ENCODE assay signal across 2 cellular contexts in genomic region chr19:55487884-55488687, GRCh38.
TF ChIP-seq lines count a peak whose summit lies in the region.

Gene SSC5D (plus strand): TSS chr19:55488436. CDS start chr19:55488590, 154 bp downstream.

TF ChIP-seq in K562, 482 proteins besides CTCF, POLR2A, EP300 and RAD21 (continues in another document):
- no peak for TF ChIP-seq ZNF740 (CRISPR knock-in tag; IDR thresholded peaks at IDR 0.05)
- TF ChIP-seq ZNF740 (tag; IDR thresholded peaks at IDR 0.05): 0 out of 4 replicates have a peak, but pooled peaks of 1 of the 2 experiments have one; percentile 19
- TF ChIP-seq, protein P1, sequence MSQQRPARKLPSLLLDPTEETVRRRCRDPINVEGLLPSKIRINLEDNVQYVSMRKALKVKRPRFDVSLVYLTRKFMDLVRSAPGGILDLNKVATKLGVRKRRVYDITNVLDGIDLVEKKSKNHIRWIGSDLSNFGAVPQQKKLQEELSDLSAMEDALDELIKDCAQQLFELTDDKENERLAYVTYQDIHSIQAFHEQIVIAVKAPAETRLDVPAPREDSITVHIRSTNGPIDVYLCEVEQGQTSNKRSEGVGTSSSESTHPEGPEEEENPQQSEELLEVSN (IDR thresholded peaks at IDR 0.05; ENCODE audit: borderline replicate concordance in 1 of 2, extremely low read depth in 1 of 2, insufficient read depth in 1 of 2, insufficient read length in 1 of 2, low read depth in 1 of 2, low read length in 1 of 2, poor library complexity in 1 of 2, severe bottlenecking in 1 of 2): peak in 1 of 2 experiments; percentile 2
- no peak for TF ChIP-seq ZNF3 (CRISPR knock-in tag; IDR thresholded peaks at IDR 0.05)
- TF ChIP-seq, protein P2, sequence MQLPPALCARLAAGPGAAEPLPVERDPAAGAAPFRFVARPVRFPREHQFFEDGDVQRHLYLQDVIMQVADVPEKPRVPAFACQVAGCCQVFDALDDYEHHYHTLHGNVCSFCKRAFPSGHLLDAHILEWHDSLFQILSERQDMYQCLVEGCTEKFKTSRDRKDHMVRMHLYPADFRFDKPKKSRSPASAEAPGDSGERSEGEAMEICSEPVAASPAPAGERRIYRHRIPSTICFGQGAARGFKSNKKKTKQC (CRISPR knock-in tag; IDR thresholded peaks at IDR 0.05): 0 out of 2 replicates have a peak, but pooled peaks have one; percentile 7
- no peak for TF ChIP-seq NFYB (IDR thresholded peaks at IDR 0.05; ENCODE audit: extremely low read depth, insufficient read length)
- no peak for TF ChIP-seq ZEB2 (IDR thresholded peaks at IDR 0.05)
- TF ChIP-seq BCOR (IDR thresholded peaks at IDR 0.05): peak; percentile 89
- TF ChIP-seq PRMT5 (CRISPR knock-in tag; IDR thresholded peaks at IDR 0.05): no peak
- TF ChIP-seq HDAC1 (IDR thresholded peaks at IDR 0.05): 0 out of 4 replicates have a peak, but pooled peaks of 1 of the 2 experiments have one; percentile 2
- TF ChIP-seq ZNF165 (CRISPR knock-in tag; IDR thresholded peaks at IDR 0.05; ENCODE audit: borderline replicate concordance): no peak
- no peak for TF ChIP-seq FOXP1 (CRISPR knock-in tag; IDR thresholded peaks at IDR 0.05)
- TF ChIP-seq RBM39 (optimal IDR thresholded peaks at IDR 0.05; ENCODE audit: low read depth, low read length): no peak
- TF ChIP-seq ETS1 (conservative IDR thresholded peaks at IDR 0.05; ENCODE audit: control insufficient read depth, low read depth, low read length): no peak
- TF ChIP-seq FOXA1 (IDR thresholded peaks at IDR 0.05; ENCODE audit: borderline replicate concordance): no peak
- peak in 1 of 2 experiments; percentile 77; a peak in 2 of 4 replicates for TF ChIP-seq KDM1A (IDR thresholded peaks at IDR 0.05)
- TF ChIP-seq ZFP1 (CRISPR knock-in tag; IDR thresholded peaks at IDR 0.05): no peak
- no peak for TF ChIP-seq HDAC8 (tag; IDR thresholded peaks at IDR 0.05)
- no peak for TF ChIP-seq GABPB1 (CRISPR knock-in tag; IDR thresholded peaks at IDR 0.05)
- no peak for TF ChIP-seq ETS2 (tag; IDR thresholded peaks at IDR 0.05; ENCODE audit: borderline replicate concordance, poor library complexity, severe bottlenecking)
- TF ChIP-seq ELF4 (CRISPR knock-in tag; IDR thresholded peaks at IDR 0.05): no peak
- TF ChIP-seq HNRNPK (IDR thresholded peaks at IDR 0.05; ENCODE audit: low read depth, low read length, poor library complexity, severe bottlenecking): no peak
- peak; percentile 59; the same call in 1 of the 2 replicates for TF ChIP-seq ZBTB7A (IDR thresholded peaks at IDR 0.05; ENCODE audit: borderline replicate concordance, control insufficient read depth, low read depth, low read length)
- TF ChIP-seq ZNF263 (CRISPR knock-in tag; IDR thresholded peaks at IDR 0.05; ENCODE audit: borderline replicate concordance): 0 out of 2 replicates have a peak, but pooled peaks have one; percentile 25
- TF ChIP-seq ZFPM2 (CRISPR knock-in tag; IDR thresholded peaks at IDR 0.05): no peak
- no peak for TF ChIP-seq POLR2B (IDR thresholded peaks at IDR 0.05; ENCODE audit: low read depth, partially characterized antibody)
- 0 out of 2 replicates have a peak, but pooled peaks have one; percentile 3 for TF ChIP-seq FOSL1 (tag; conservative IDR thresholded peaks at IDR 0.05)
- TF ChIP-seq SNRNP70 (optimal IDR thresholded peaks at IDR 0.05; ENCODE audit: low read depth, low read length): no peak
- TF ChIP-seq ZNF696 (CRISPR knock-in tag; conservative IDR thresholded peaks at IDR 0.05): no peak
- peak; percentile 67; the same call in 1 of the 2 replicates for TF ChIP-seq HDAC2 (IDR thresholded peaks at IDR 0.05)
- TF ChIP-seq ZNF518B (CRISPR knock-in tag; IDR thresholded peaks at IDR 0.05): no peak

TF ChIP-seq in liver, 16 proteins besides CTCF, POLR2A, EP300 and RAD21 (continued from another document):
- TF ChIP-seq YY1 (IDR thresholded peaks at IDR 0.05) (no peak), HNF4A (conservative IDR thresholded peaks at IDR 0.05) (no peak), MAX (IDR thresholded peaks at IDR 0.05) (no peak), TAF1 (conservative IDR thresholded peaks at IDR 0.05) (no peak), EGR1 (IDR thresholded peaks at IDR 0.05; ENCODE audit: low read depth in 2 of 2) (no peak), GABPA (IDR thresholded peaks at IDR 0.05 in 1 of 2, conservative IDR thresholded peaks at IDR 0.05 in 1 of 2) (no peak), FOXA2 (IDR thresholded peaks at IDR 0.05) (no peak), HNF4G (IDR thresholded peaks at IDR 0.05) (no peak)
- TF ChIP-seq, protein P3, sequence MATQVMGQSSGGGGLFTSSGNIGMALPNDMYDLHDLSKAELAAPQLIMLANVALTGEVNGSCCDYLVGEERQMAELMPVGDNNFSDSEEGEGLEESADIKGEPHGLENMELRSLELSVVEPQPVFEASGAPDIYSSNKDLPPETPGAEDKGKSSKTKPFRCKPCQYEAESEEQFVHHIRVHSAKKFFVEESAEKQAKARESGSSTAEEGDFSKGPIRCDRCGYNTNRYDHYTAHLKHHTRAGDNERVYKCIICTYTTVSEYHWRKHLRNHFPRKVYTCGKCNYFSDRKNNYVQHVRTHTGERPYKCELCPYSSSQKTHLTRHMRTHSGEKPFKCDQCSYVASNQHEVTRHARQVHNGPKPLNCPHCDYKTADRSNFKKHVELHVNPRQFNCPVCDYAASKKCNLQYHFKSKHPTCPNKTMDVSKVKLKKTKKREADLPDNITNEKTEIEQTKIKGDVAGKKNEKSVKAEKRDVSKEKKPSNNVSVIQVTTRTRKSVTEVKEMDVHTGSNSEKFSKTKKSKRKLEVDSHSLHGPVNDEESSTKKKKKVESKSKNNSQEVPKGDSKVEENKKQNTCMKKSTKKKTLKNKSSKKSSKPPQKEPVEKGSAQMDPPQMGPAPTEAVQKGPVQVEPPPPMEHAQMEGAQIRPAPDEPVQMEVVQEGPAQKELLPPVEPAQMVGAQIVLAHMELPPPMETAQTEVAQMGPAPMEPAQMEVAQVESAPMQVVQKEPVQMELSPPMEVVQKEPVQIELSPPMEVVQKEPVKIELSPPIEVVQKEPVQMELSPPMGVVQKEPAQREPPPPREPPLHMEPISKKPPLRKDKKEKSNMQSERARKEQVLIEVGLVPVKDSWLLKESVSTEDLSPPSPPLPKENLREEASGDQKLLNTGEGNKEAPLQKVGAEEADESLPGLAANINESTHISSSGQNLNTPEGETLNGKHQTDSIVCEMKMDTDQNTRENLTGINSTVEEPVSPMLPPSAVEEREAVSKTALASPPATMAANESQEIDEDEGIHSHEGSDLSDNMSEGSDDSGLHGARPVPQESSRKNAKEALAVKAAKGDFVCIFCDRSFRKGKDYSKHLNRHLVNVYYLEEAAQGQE (IDR thresholded peaks at IDR 0.05): no peak
- TF ChIP-seq, protein P4, sequence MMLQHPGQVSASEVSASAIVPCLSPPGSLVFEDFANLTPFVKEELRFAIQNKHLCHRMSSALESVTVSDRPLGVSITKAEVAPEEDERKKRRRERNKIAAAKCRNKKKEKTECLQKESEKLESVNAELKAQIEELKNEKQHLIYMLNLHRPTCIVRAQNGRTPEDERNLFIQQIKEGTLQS (IDR thresholded peaks at IDR 0.05): no peak
- TF ChIP-seq, protein P5, sequence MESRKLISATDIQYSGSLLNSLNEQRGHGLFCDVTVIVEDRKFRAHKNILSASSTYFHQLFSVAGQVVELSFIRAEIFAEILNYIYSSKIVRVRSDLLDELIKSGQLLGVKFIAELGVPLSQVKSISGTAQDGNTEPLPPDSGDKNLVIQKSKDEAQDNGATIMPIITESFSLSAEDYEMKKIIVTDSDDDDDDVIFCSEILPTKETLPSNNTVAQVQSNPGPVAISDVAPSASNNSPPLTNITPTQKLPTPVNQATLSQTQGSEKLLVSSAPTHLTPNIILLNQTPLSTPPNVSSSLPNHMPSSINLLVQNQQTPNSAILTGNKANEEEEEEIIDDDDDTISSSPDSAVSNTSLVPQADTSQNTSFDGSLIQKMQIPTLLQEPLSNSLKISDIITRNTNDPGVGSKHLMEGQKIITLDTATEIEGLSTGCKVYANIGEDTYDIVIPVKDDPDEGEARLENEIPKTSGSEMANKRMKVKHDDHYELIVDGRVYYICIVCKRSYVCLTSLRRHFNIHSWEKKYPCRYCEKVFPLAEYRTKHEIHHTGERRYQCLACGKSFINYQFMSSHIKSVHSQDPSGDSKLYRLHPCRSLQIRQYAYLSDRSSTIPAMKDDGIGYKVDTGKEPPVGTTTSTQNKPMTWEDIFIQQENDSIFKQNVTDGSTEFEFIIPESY (IDR thresholded peaks at IDR 0.05): no peak
